In the genomic region with DNA sequence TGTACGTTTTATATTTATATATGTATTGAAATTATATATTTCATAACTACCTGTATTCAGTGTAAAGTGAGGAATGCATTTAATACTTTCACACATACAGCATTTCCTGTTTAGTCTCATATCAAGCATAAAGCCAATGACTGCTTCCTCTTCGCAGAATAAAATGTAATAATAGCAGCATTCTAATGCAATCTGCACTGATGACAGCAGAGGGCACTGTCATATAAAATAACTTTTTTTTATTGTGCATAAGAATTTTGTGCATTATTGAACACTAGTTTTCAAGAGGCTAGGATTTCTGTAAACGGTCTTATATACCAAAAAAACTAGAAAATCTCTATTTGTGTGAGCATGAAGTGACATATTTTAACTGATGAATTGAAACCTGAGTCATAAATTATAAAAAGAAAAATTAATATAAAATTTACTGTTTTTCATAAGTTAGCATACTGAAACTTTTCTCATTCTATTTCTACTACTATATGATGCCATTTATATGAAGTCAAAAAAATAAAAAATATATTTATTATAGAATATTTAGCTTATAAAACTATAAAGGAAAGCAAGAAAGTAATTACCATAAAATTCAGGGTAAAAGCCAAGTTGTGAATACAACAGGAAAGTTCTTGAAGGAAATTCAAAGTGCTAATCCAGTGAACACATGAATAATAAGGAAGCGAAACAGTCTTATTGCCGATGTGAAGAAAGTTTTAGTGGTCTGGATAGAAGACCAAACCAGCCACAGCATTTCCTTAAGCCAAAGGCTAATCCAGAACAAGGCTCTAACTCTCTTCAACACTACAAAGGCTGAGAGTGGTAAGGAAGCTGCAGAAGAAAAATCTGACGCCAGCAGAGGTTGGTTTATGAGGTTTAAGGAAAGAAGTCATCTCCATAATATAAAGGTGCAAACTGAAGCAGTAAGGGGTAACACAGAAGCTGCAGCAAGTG, we compare ENCODE assay signal across 8 cellular contexts. TPM values are rescaled to one million over a fixed set of nuclear protein-coding genes. Genes with fewer than 3 reads are reported as not detected.
DNase-seq lines count a peak whose midpoint lies in the region; ATAC-seq, FAIRE-seq and TF ChIP-seq lines count a peak whose summit lies in the region.

No MANE protein-coding gene starts in this region.

- no peak overlapping the region for H3K27ac ChIP-seq in CD4-positive, alpha-beta T cell (ENCODE audit: low read depth, low read length)
- H3K27ac ChIP-seq in small intestine (ENCODE audit: low read depth in 1 of 2, low read length in 1 of 2) = no peak overlapping the region

- intact Hi-C loops in CD4-positive, alpha-beta T cell (cut with DNase I, micrococcal nuclease) = loop anchor here (1.0 to 5.0 kb wide), 5 partner anchors 39 to 1428 kb away; partner anchors contain the start of gene ECHDC1 (in 1 of the 2)
- intact Hi-C loops in Right ventricle myocardium superior (cut with DNase I) = loop anchor here (10.0 kb wide), 1 partner anchor 242 kb away; no protein-coding TSS in a partner anchor

- peak overlapping the region; percentile 13 for H3K27ac Mint-ChIP-seq in CD4-positive, alpha-beta T cell
- no peak overlapping the region for H3K27ac Mint-ChIP-seq in activated naive CD4-positive, alpha-beta T cell treated with anti-CD3 and anti-CD28 coated beads, Interleukin-2, amount 10 ng/mL, durations not matched to agents 7 days and 5 days

- CTCF ChIA-PET in CD4-positive, alpha-beta T cell (lab: Charles Lee) = interaction anchor here (0.5 to 3.9 kb wide), 9 partner anchors 10 to 1485 kb away, joined by 3 to 17 read pairs (median 6); partner anchors contain the start of gene RNF146
- CTCF ChIA-PET in activated naive CD4-positive, alpha-beta T cell treated with anti-CD3 and anti-CD28 coated beads, Interleukin-2, amount 10 ng/mL, durations not matched to agents 7 days and 5 days (lab: Charles Lee) = interaction anchor here (0.9 to 4.2 kb wide), 16 partner anchors 11 to 784 kb away, joined by 3 to 32 read pairs (median 4); no protein-coding TSS in a partner anchor

- peak; percentile 97 for ATAC-seq in CD4-positive, alpha-beta T cell (ENCODE audit: poor library complexity)
- ATAC-seq in GM18861 (IDR thresholded peaks at IDR 0.05; ENCODE audit: unreplicated experiment) = peak; percentile 94
- peak; percentile 96 for ATAC-seq in HG03175 (IDR thresholded peaks at IDR 0.05; ENCODE audit: unreplicated experiment)
- ATAC-seq in Right ventricle myocardium superior (ENCODE audit: poor library complexity) = peak; percentile 53

- H3K9me3 Mint-ChIP-seq in CD4-positive, alpha-beta T cell = no peaks in the 10 kb centered on the region
- peaks cover 3% of the 10 kb centered on the region for H3K9me3 Mint-ChIP-seq in activated naive CD4-positive, alpha-beta T cell treated with anti-CD3 and anti-CD28 coated beads, Interleukin-2, amount 10 ng/mL, durations not matched to agents 7 days and 5 days

- POLR2A ChIA-PET in CD4-positive, alpha-beta T cell (lab: Charles Lee) = interaction anchor here (1.0 kb wide), 1 partner anchor 37 kb away, joined by 3 read pairs; the partner anchor contains the start of gene RNF146

- FAIRE-seq in small intestine (lab: Jason Lieb, UNC) = peak; percentile 96

- H3K4me3 ChIP-seq in small intestine (ENCODE audit: low read depth in 1 of 2, low read length in 2 of 2) = no peak overlapping the region

- TF ChIP-seq CTCF in CD4-positive, alpha-beta T cell (IDR thresholded peaks at IDR 0.05) = peak; percentile 84

- peak in 8 of 10 experiments; percentile 2 to 45 (median 19) for DNase-seq in CD4-positive, alpha-beta T cell
- peak; percentile 57 for DNase-seq in NOMO-1 treated with dmso at 0.1 percent for 144 hours (lab: John Stamatoyannopoulos, UW; ENCODE audit: unreplicated experiment)
- peak; percentile 61 for DNase-seq in activated naive CD4-positive, alpha-beta T cell treated with anti-CD3 and anti-CD28 coated beads, Interleukin-2, amount 10 ng/mL, durations not matched to agents 7 days and 5 days
- DNase-seq in Right ventricle myocardium superior = no peak
- peak; percentile 71 for DNase-seq in small intestine
- DNase-seq in HuH-7.5 (ENCODE audit: low spot score) = no peak

- H3K36me3 Mint-ChIP-seq in CD4-positive, alpha-beta T cell (ENCODE audit: low read depth) = peaks cover 36% of the 10 kb centered on the region
- peaks cover 15% of the 10 kb centered on the region for H3K36me3 Mint-ChIP-seq in activated naive CD4-positive, alpha-beta T cell treated with anti-CD3 and anti-CD28 coated beads, Interleukin-2, amount 10 ng/mL, durations not matched to agents 7 days and 5 days

- no peaks in the 10 kb centered on the region for H3K27me3 ChIP-seq in CD4-positive, alpha-beta T cell (ENCODE audit: control insufficient read depth, insufficient read depth, low read length)
- no peaks in the 10 kb centered on the region for H3K27me3 ChIP-seq in small intestine (ENCODE audit: control insufficient read depth in 2 of 2, insufficient read depth in 2 of 2, low read length in 2 of 2)

- no peaks in the 10 kb centered on the region for H3K36me3 ChIP-seq in small intestine (ENCODE audit: control insufficient read depth in 2 of 2, insufficient read depth in 2 of 2, low read length in 2 of 2)

- H3K4me1 ChIP-seq in small intestine (ENCODE audit: control insufficient read depth in 2 of 2, insufficient read depth in 1 of 2, low read depth in 1 of 2, low read length in 1 of 2) = no peaks in the 10 kb centered on the region

- H3K4me1 Mint-ChIP-seq in CD4-positive, alpha-beta T cell (ENCODE audit: low read depth) = peaks cover 53% of the 10 kb centered on the region
- H3K4me1 Mint-ChIP-seq in activated naive CD4-positive, alpha-beta T cell treated with anti-CD3 and anti-CD28 coated beads, Interleukin-2, amount 10 ng/mL, durations not matched to agents 7 days and 5 days = peaks cover 6% of the 10 kb centered on the region

- WGBS in small intestine, 3 donors = 30 to 39% (median 34%) methylated on average over 6 of the region's 6 CpGs

- H3K9me3 ChIP-seq in CD4-positive, alpha-beta T cell (ENCODE audit: control insufficient read depth, low read length) = no peaks in the 10 kb centered on the region
- H3K9me3 ChIP-seq in small intestine (ENCODE audit: control insufficient read depth, low read depth) = no peaks in the 10 kb centered on the region

- H3K4me3 Mint-ChIP-seq in CD4-positive, alpha-beta T cell = no peak overlapping the region
- no peak overlapping the region for H3K4me3 Mint-ChIP-seq in activated naive CD4-positive, alpha-beta T cell treated with anti-CD3 and anti-CD28 coated beads, Interleukin-2, amount 10 ng/mL, durations not matched to agents 7 days and 5 days

- H3K27me3 Mint-ChIP-seq in CD4-positive, alpha-beta T cell = no peaks in the 10 kb centered on the region
- H3K27me3 Mint-ChIP-seq in activated naive CD4-positive, alpha-beta T cell treated with anti-CD3 and anti-CD28 coated beads, Interleukin-2, amount 10 ng/mL, durations not matched to agents 7 days and 5 days = no peaks in the 10 kb centered on the region

RNA-seq across cellular contexts. Expression of gene RNF146, which starts 36.3 kb away (rescaled TPM):
- total RNA-seq in CD4-positive, alpha-beta T cell = 10 to 100 TPM; 12.5 to 14.1 TPM
- total RNA-seq in Right ventricle myocardium superior = 47.3 TPM
- polyA plus RNA-seq in small intestine = 10 to 100 TPM; 15.1 to 27.1 (median 20.0) TPM

RNA-seq across cellular contexts. Expression of gene ECHDC1, which starts 40.4 kb away (rescaled TPM):
- total RNA-seq in CD4-positive, alpha-beta T cell = 1 to 10 TPM; 6.5 to 7.4 TPM
- total RNA-seq in Right ventricle myocardium superior = 41.8 TPM
- 10 to 100 TPM; 50.0 to 61.3 (median 58.7) TPM for polyA plus RNA-seq in small intestine

Comparison
In these comparisons a context has a peak if more than half of its experiments do, and no peak if none do; other contexts are left out.
1. DNase-seq: peak in CD4-positive, alpha-beta T cell (8 of 10), NOMO-1 treated with dmso at 0.1 percent for 144 hours (single experiment), activated naive CD4-positive, alpha-beta T cell treated with anti-CD3 and anti-CD28 coated beads, Interleukin-2, amount 10 ng/mL, durations not matched to agents 7 days and 5 days (single experiment) and small intestine (single experiment); none in Right ventricle myocardium superior (single experiment) and HuH-7.5 (single experiment).
2. Peak in every context shown above with its lines, with median percentiles within 50 percentile points of each other: ATAC-seq.